ENCODE assay signal across 19 cellular contexts in the genomic region with DNA sequence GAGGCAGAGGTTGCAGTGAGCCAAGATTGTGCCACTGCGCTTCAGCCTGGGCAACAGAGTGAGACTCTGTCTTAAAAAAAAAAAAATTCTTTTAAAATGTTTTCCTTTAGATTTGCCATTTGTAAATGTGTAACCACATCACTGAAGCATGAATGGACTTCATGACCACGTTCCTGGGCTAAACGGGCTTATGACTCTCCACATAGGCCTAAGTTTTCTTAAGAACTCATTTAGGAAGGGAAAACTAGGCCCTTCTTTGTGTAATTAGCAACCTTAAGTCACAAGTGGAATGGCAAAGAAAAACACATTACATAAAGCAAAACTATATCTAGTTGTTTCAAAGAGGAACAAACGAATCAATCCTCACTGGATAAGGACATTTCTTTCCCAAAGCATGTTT.
"Had no signal": no experiment of that assay in that cellular context is flagged by ENCODE, and none has a peak within 500 bp of the region (broad histone marks: within the 10 kb centered on the region; RNA-seq: fewer than 3 reads in every experiment).

No MANE protein-coding gene starts in this region.

- H3K9me3 ChIP-seq: heart right ventricle, left ventricle myocardium inferior, prostate gland, right lobe of liver, spleen, stomach, thoracic aorta had no signal

- H3K27ac ChIP-seq: heart right ventricle, left ventricle myocardium inferior, prostate gland, right lobe of liver, spleen, thoracic aorta had no signal

- H3K4me1 ChIP-seq: prostate gland, right lobe of liver, spleen had no signal

- ATAC-seq: activated T-cell treated with anti-CD3 and anti-CD28 coated beads, Interleukin-2, amount 50 U/mL, for 72 hours; effector memory CD8-positive, alpha-beta T cell; heart right ventricle; natural killer cell treated with Interleukin-12 subunit alpha and Interleukin-12 subunit beta and Interleukin-15 and Interleukin-18, amount 100 ng/mL, for 72 hours; right lobe of liver had no signal

- H3K4me3 Mint-ChIP-seq: activated CD4-positive, alpha-beta T cell treated with anti-CD3 and anti-CD28 coated beads, Interleukin-2, amount 10 ng/mL, durations not matched to agents 7 days and 5 days; activated naive CD8-positive, alpha-beta T cell treated with anti-CD3 and anti-CD28 coated beads for 36 hours; activated T-cell treated with anti-CD3 and anti-CD28 coated beads, Interleukin-2, amount 50 U/mL, for 72 hours; effector memory CD8-positive, alpha-beta T cell; memory B cell; natural killer cell treated with Interleukin-12 subunit alpha and Interleukin-12 subunit beta and Interleukin-15 and Interleukin-18, amount 100 ng/mL, for 72 hours; T-helper 2 cell treated with Interferon-gamma antibody and Interleukin-4, amounts not matched to agents 5 μg/mL and 100 μg/mL, for 36 hours had no signal

- H3K36me3 Mint-ChIP-seq: activated naive CD8-positive, alpha-beta T cell treated with anti-CD3 and anti-CD28 coated beads for 36 hours; memory B cell; natural killer cell treated with Interleukin-12 subunit alpha and Interleukin-12 subunit beta and Interleukin-15 and Interleukin-18, amount 100 ng/mL, for 72 hours had no signal

- H3K4me3 ChIP-seq: heart right ventricle, left ventricle myocardium inferior, prostate gland, right lobe of liver, spleen, stomach, thoracic aorta had no signal

- DNase-seq: activated CD4-positive, alpha-beta T cell treated with anti-CD3 and anti-CD28 coated beads, Interleukin-2, amount 10 ng/mL, durations not matched to agents 7 days and 5 days; activated CD4-positive, CD25-positive, alpha-beta regulatory T cell; activated CD8-positive, alpha-beta memory T cell treated with anti-CD3 and anti-CD28 coated beads, Interleukin-2, amount 50 U/mL, for 48 hours; activated gamma-delta T cell; activated naive CD8-positive, alpha-beta T cell treated with anti-CD3 and anti-CD28 coated beads for 36 hours; activated T-cell treated with anti-CD3 and anti-CD28 coated beads, Interleukin-2, amount 50 U/mL, for 72 hours; dermis blood vessel endothelial cell; effector memory CD8-positive, alpha-beta T cell; heart right ventricle; left ventricle myocardium inferior; right lobe of liver; spleen; stimulated activated CD4-positive, alpha-beta T cell treated with anti-CD3 and anti-CD28 coated beads, Interleukin-1b, Interleukin-23, amount 100 ng/mL, for 48 hours; stomach had no signal

- H3K4me1 Mint-ChIP-seq: activated CD4-positive, alpha-beta T cell treated with anti-CD3 and anti-CD28 coated beads, Interleukin-2, amount 10 ng/mL, durations not matched to agents 7 days and 5 days; activated naive CD8-positive, alpha-beta T cell treated with anti-CD3 and anti-CD28 coated beads for 36 hours; memory B cell had no signal

- H3K27ac Mint-ChIP-seq: activated CD4-positive, alpha-beta T cell treated with anti-CD3 and anti-CD28 coated beads, Interleukin-2, amount 10 ng/mL, durations not matched to agents 7 days and 5 days; activated naive CD8-positive, alpha-beta T cell treated with anti-CD3 and anti-CD28 coated beads for 36 hours; activated T-cell treated with anti-CD3 and anti-CD28 coated beads, Interleukin-2, amount 50 U/mL, for 72 hours; effector memory CD8-positive, alpha-beta T cell; memory B cell; natural killer cell treated with Interleukin-12 subunit alpha and Interleukin-12 subunit beta and Interleukin-15 and Interleukin-18, amount 100 ng/mL, for 72 hours; T-helper 2 cell treated with Interferon-gamma antibody and Interleukin-4, amounts not matched to agents 5 μg/mL and 100 μg/mL, for 36 hours had no signal

- H3K27me3 Mint-ChIP-seq: activated CD4-positive, alpha-beta T cell treated with anti-CD3 and anti-CD28 coated beads, Interleukin-2, amount 10 ng/mL, durations not matched to agents 7 days and 5 days; activated naive CD8-positive, alpha-beta T cell treated with anti-CD3 and anti-CD28 coated beads for 36 hours; effector memory CD8-positive, alpha-beta T cell; natural killer cell treated with Interleukin-12 subunit alpha and Interleukin-12 subunit beta and Interleukin-15 and Interleukin-18, amount 100 ng/mL, for 72 hours had no signal

- H3K27me3 ChIP-seq: heart right ventricle, right lobe of liver, spleen, stomach had no signal

- H3K9me3 Mint-ChIP-seq: activated CD4-positive, alpha-beta T cell treated with anti-CD3 and anti-CD28 coated beads, Interleukin-2, amount 10 ng/mL, durations not matched to agents 7 days and 5 days; activated naive CD8-positive, alpha-beta T cell treated with anti-CD3 and anti-CD28 coated beads for 36 hours; activated T-cell treated with anti-CD3 and anti-CD28 coated beads, Interleukin-2, amount 50 U/mL, for 72 hours; effector memory CD8-positive, alpha-beta T cell; natural killer cell treated with Interleukin-12 subunit alpha and Interleukin-12 subunit beta and Interleukin-15 and Interleukin-18, amount 100 ng/mL, for 72 hours; T-helper 2 cell treated with Interferon-gamma antibody and Interleukin-4, amounts not matched to agents 5 μg/mL and 100 μg/mL, for 36 hours had no signal

- H3K36me3 ChIP-seq: left ventricle myocardium inferior, prostate gland, right lobe of liver, spleen, thoracic aorta had no signal
